In the genomic region with DNA sequence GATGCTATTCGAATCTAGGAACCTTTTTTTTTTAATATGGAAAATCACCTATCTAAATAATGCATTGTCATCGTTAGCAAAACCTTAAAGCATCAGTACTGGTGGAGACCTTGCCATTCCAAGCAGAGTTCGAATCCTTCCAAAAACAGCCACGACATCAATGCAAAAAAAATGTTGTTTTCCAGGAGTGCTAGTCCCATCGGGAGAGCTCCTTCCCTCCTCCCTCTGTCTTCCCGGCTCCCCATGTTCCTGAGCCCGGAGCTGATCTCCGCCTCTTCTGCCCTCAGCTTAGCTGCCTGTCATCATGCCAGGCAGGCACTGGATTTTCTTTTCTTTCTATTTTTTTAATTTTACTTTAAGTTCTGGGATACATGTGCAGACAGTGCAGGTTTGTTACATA, we compare ENCODE assay signal across 12 cellular contexts.
DNase-seq lines count a peak whose midpoint lies in the region; ATAC-seq, FAIRE-seq and TF ChIP-seq lines count a peak whose summit lies in the region.
"Had no signal": no experiment of that assay in that cellular context is flagged by ENCODE, and none has a peak within 500 bp of the region (broad histone marks: within the 10 kb centered on the region; RNA-seq: fewer than 3 reads in every experiment).

No MANE protein-coding gene starts in this region.

- in situ Hi-C loops in gastrocnemius medialis (cut with MboI; ENCODE audit: low sequenced_read_pairs in 4 of 4), result no loop called here

- TF ChIP-seq CTCF in choroid plexus epithelial cell (conservative IDR thresholded peaks at IDR 0.05; ENCODE audit: low read depth, low read length), result no peak
- no peak for TF ChIP-seq CTCF in keratinocyte (optimal IDR thresholded peaks at IDR 0.05 in 1 of 3, IDR thresholded peaks at IDR 0.05 in 1 of 3, conservative IDR thresholded peaks at IDR 0.05 in 1 of 3; ENCODE audit: extremely low read depth in 1 of 3, insufficient read depth in 2 of 3, low read length in 3 of 3)
- TF ChIP-seq CTCF in gastrocnemius medialis (IDR thresholded peaks at IDR 0.05 in 4 of 5, conservative IDR thresholded peaks at IDR 0.05 in 1 of 5), result no peak

- no peak overlapping the region for H3K9ac ChIP-seq in keratinocyte (ENCODE audit: control insufficient read depth, extremely low read depth, insufficient read depth, low read length)

- DNase-seq in H7 (peak; percentile 62), choroid plexus epithelial cell (ENCODE audit: low read depth) (no peak), keratinocyte (ENCODE audit: low read depth, low spot score) (no peak), gastrocnemius medialis (no peak), NCI-H774 (lab: John Stamatoyannopoulos, UW) (no peak)
- DNase-seq: activated CD4-positive, alpha-beta T cell treated with anti-CD3 and anti-CD28 coated beads, Interleukin-2, amount 50 U/mL, for 4 hours; COR-L47; SW 1271 had no signal

- no peaks in the 10 kb centered on the region for H3K9me1 ChIP-seq in keratinocyte (ENCODE audit: control insufficient read depth, extremely low read depth, insufficient read depth, low read length)

- H3K27me3 ChIP-seq in H7 (ENCODE audit: control insufficient read depth, insufficient read depth, low read length) (peaks cover 14% of the 10 kb centered on the region), keratinocyte (ENCODE audit: control insufficient read depth, extremely low read depth, insufficient read depth, low read length) (no peaks in the 10 kb centered on the region), gastrocnemius medialis (no peaks in the 10 kb centered on the region)

- intact Hi-C loops in gastrocnemius medialis (cut with DNase I; ENCODE audit: low total_unique reads), result loop anchor here (5.0 to 10.0 kb wide), 2 partner anchors 86 to 144 kb away; no protein-coding TSS in a partner anchor

- dilution Hi-C loops in keratinocyte (cut with MboI; ENCODE audit: extremely low pct_ligation_motif_present, low sequenced_read_pairs), result no loop called here

- H3K27ac ChIP-seq in keratinocyte (ENCODE audit: control insufficient read depth, insufficient read depth, low read length) (no peak overlapping the region), gastrocnemius medialis (peak overlapping the region in 2 of 4 donors; percentile 10 to 22)

- ATAC-seq in gastrocnemius medialis (no peak), GM19351 (IDR thresholded peaks at IDR 0.05; ENCODE audit: unreplicated experiment) (no peak), HG03280 (IDR thresholded peaks at IDR 0.05; ENCODE audit: unreplicated experiment) (no peak), HG02852 (IDR thresholded peaks at IDR 0.05; ENCODE audit: unreplicated experiment) (no peak)
- ATAC-seq: left lobe of liver had no signal

- H3K79me2 ChIP-seq in keratinocyte (ENCODE audit: control insufficient read depth, insufficient read depth, low read length), result no peaks in the 10 kb centered on the region

- H3K9me3 ChIP-seq in keratinocyte (ENCODE audit: control insufficient read depth, low read depth, low read length) (no peaks in the 10 kb centered on the region), gastrocnemius medialis (no peaks in the 10 kb centered on the region)

- H3K4me3 ChIP-seq in H7 (ENCODE audit: insufficient read depth, low read depth, low read length) (peak overlapping the region; percentile 0), choroid plexus epithelial cell (ENCODE audit: low read depth, low read length) (peak overlapping the region; percentile 42), keratinocyte (ENCODE audit: control insufficient read depth in 2 of 3, extremely low read depth in 1 of 3, insufficient read depth in 2 of 3, low read depth in 1 of 3, low read length in 3 of 3) (no peak overlapping the region), gastrocnemius medialis (peak overlapping the region in 3 of 4 donors; percentile 32 to 39 (median 35))

- H3K4me1 ChIP-seq in keratinocyte (ENCODE audit: control insufficient read depth, extremely low read depth, insufficient read depth, low read length) (no peaks in the 10 kb centered on the region), gastrocnemius medialis (peaks cover 23 to 27% of the 10 kb centered on the region in 2 donors)

- H4K20me1 ChIP-seq in keratinocyte (ENCODE audit: control insufficient read depth, extremely low read depth, insufficient read depth, low read length), result no peaks in the 10 kb centered on the region

- H2AFZ ChIP-seq in keratinocyte (ENCODE audit: control insufficient read depth, low read length), result no peak overlapping the region

- H3K36me3 ChIP-seq in H7 (replicated peaks; ENCODE audit: control insufficient read depth, insufficient read depth, low read length) (no peaks in the 10 kb centered on the region), keratinocyte (ENCODE audit: control insufficient read depth in 2 of 2, extremely low read depth in 1 of 2, insufficient read depth in 2 of 2, low read length in 2 of 2) (no peaks in the 10 kb centered on the region), gastrocnemius medialis (no peaks in the 10 kb centered on the region)

- TF ChIP-seq POLR2A in gastrocnemius medialis (IDR thresholded peaks at IDR 0.05), result no peak

- FAIRE-seq in keratinocyte (lab: Jason Lieb, UNC), result no peak

- H3K4me2 ChIP-seq in keratinocyte (ENCODE audit: control insufficient read depth, extremely low read depth, insufficient read depth, low read depth, low read length), result peak overlapping the region; percentile 41

Comparison
In these comparisons a context has a peak if more than half of its experiments do, and no peak if none do; other contexts are left out.
1. H3K4me3 ChIP-seq: peak in H7 (single experiment), choroid plexus epithelial cell (single experiment) and gastrocnemius medialis (3 of 4); none in keratinocyte (0 of 3).